ENCODE assay signal across 18 cellular contexts in genomic region chr1:38038836-38039235, GRCh38. TPM values are rescaled to one million over a fixed set of nuclear protein-coding genes. Genes with fewer than 3 reads are reported as not detected.
DNase-seq lines count a peak whose midpoint lies in the region; ATAC-seq and TF ChIP-seq lines count a peak whose summit lies in the region.
"Had no signal": no experiment of that assay in that cellular context is flagged by ENCODE, and none has a peak within 500 bp of the region (broad histone marks: within the 10 kb centered on the region; RNA-seq: fewer than 3 reads in every experiment).

No MANE protein-coding gene starts in this region.

- TF ChIP-seq CTCF in kidney epithelial cell (IDR thresholded peaks at IDR 0.05; ENCODE audit: insufficient read depth, low read length, poor library complexity, severe bottlenecking), result no peak

- no peak for ATAC-seq in GM21786 (IDR thresholded peaks at IDR 0.05; ENCODE audit: unreplicated experiment)
- ATAC-seq in stimulated activated naive CD8-positive, alpha-beta T cell treated with anti-CD3 and anti-CD28 coated beads, Interleukin-15, amount 100 ng/mL, for 72 hours, result no peak

- H3K27me3 Mint-ChIP-seq in stimulated activated naive CD8-positive, alpha-beta T cell treated with anti-CD3 and anti-CD28 coated beads, Interleukin-15, amount 100 ng/mL, for 72 hours, result peaks cover 51% of the 10 kb centered on the region

- no peak overlapping the region for H3K9ac ChIP-seq in adipocyte (ENCODE audit: low read length)
- H3K9ac ChIP-seq: parathyroid adenoma had no signal

- H3K36me3 ChIP-seq in adipocyte (ENCODE audit: control insufficient read depth, insufficient read depth, low read length, severe bottlenecking) (no peaks in the 10 kb centered on the region), kidney epithelial cell (ENCODE audit: control insufficient read depth, insufficient read depth, low read length) (no peaks in the 10 kb centered on the region)
- H3K36me3 ChIP-seq: adrenal gland, colonic mucosa, spleen had no signal

- H3K27ac Mint-ChIP-seq in stimulated activated naive CD8-positive, alpha-beta T cell treated with anti-CD3 and anti-CD28 coated beads, Interleukin-15, amount 100 ng/mL, for 72 hours, result no peak overlapping the region

- H3K4me3 ChIP-seq in adipocyte (ENCODE audit: low read length) (no peak overlapping the region), kidney epithelial cell (ENCODE audit: low read depth, low read length) (no peak overlapping the region)
- H3K4me3 ChIP-seq: adrenal gland, colonic mucosa, spleen had no signal

- in situ Hi-C loops in ACHN (cut with HindIII; ENCODE audit: low pct_ligation_motif_present, low pct_unique_long_range_greater_than_20kb, low sequenced_read_pairs), result loop anchor here (25.0 kb wide), 1 partner anchor 773 kb away; no protein-coding TSS in a partner anchor

- H3K4me1 Mint-ChIP-seq in stimulated activated naive CD8-positive, alpha-beta T cell treated with anti-CD3 and anti-CD28 coated beads, Interleukin-15, amount 100 ng/mL, for 72 hours, result peaks cover 8% of the 10 kb centered on the region

- no peak overlapping the region for H3K4me3 Mint-ChIP-seq in stimulated activated naive CD8-positive, alpha-beta T cell treated with anti-CD3 and anti-CD28 coated beads, Interleukin-15, amount 100 ng/mL, for 72 hours

- H3K27me3 ChIP-seq in adipocyte (replicated peaks; ENCODE audit: control insufficient read depth, insufficient read depth, low read length) (peaks cover 44% of the 10 kb centered on the region), kidney epithelial cell (ENCODE audit: control insufficient read depth, insufficient read depth, low read length) (peaks cover 21% of the 10 kb centered on the region)
- H3K27me3 ChIP-seq: adrenal gland had no signal

- no peaks in the 10 kb centered on the region for H3K9me3 ChIP-seq in adipocyte (ENCODE audit: control insufficient read depth, low read length)
- H3K9me3 ChIP-seq: adrenal gland, colonic mucosa, spleen had no signal

- DNase-seq in ACHN (peak; percentile 80), HK-2 (ENCODE audit: unreplicated experiment) (peak; percentile 42), adipocyte (ENCODE audit: low read depth) (peak; percentile 31), kidney epithelial cell (ENCODE audit: low read depth) (peak; percentile 82), DMS53 treated with DMSO at 0.1 percent for 48 hours (lab: John Stamatoyannopoulos, UW; ENCODE audit: unreplicated experiment) (no peak), NCI-H1436 treated with DMSO at 0.1 percent for 48 hours (lab: John Stamatoyannopoulos, UW) (no peak)
- no peak for DNase-seq in stimulated activated naive CD8-positive, alpha-beta T cell treated with anti-CD3 and anti-CD28 coated beads, Interleukin-15, amount 100 ng/mL, for 72 hours
- DNase-seq: activated CD4-positive, alpha-beta T cell treated with anti-CD3 and anti-CD28 coated beads for 48 hours; activated T-cell treated with anti-CD3 and anti-CD28 coated beads, Interleukin-2, amount 50 U/mL, for 1 hour; colonic mucosa; midbrain; NCI-H1092 treated with DMSO at 0.1 percent for 48 hours; NCI-H2227 treated with DMSO at 0.1 percent for 48 hours; spleen; T-helper 2 cell had no signal

- peaks cover 7% of the 10 kb centered on the region for H3K4me1 ChIP-seq in adipocyte (ENCODE audit: control insufficient read depth, insufficient read depth, low read length)
- H3K4me1 ChIP-seq: colonic mucosa, parathyroid adenoma had no signal

- H3K9me3 Mint-ChIP-seq in stimulated activated naive CD8-positive, alpha-beta T cell treated with anti-CD3 and anti-CD28 coated beads, Interleukin-15, amount 100 ng/mL, for 72 hours, result no peaks in the 10 kb centered on the region

RNA-seq across cellular contexts. Expression of gene POU3F1, which starts 7.8 kb away (rescaled TPM):
- total RNA-seq in kidney epithelial cell, result 0.08 TPM in 1 of 2 replicates, not detected in the other
- total RNA-seq: colonic mucosa had no signal

RNA-seq across cellular contexts. Expression of gene UTP11, which starts 26.3 kb away (rescaled TPM):
- 42.8 and 62.3 TPM in 2 replicates for total RNA-seq in kidney epithelial cell

RNA-seq across cellular contexts. Expression of gene FHL3, which starts 33.5 kb away (rescaled TPM):
- 40.8 and 48.0 TPM in 2 replicates for total RNA-seq in kidney epithelial cell

RNA-seq across cellular contexts. Expression of gene SF3A3, which starts 49.0 kb away (rescaled TPM):
- 50.7 and 79.6 TPM in 2 replicates for total RNA-seq in kidney epithelial cell

Comparison
In these comparisons a context has a peak if more than half of its experiments do, and no peak if none do; other contexts are left out.
1. DNase-seq: peak in ACHN (single experiment), HK-2 (single experiment), adipocyte (single experiment) and kidney epithelial cell (single experiment); none in stimulated activated naive CD8-positive, alpha-beta T cell treated with anti-CD3 and anti-CD28 coated beads, Interleukin-15, amount 100 ng/mL, for 72 hours (0 of 2), DMS53 treated with DMSO at 0.1 percent for 48 hours (single experiment) and NCI-H1436 treated with DMSO at 0.1 percent for 48 hours (single experiment).